Comparison of ENCODE assay signal across 8 cellular contexts in genomic region chr6:84033523-84034451, GRCh38. TPM values are rescaled to one million over a fixed set of nuclear protein-coding genes. Genes with fewer than 3 reads are reported as not detected.
DNase-seq lines count a peak whose midpoint lies in the region; ATAC-seq and TF ChIP-seq lines count a peak whose summit lies in the region.

Gene MRAP2 (plus strand): TSS chr6:84033772. CDS start chr6:84055319, 21,547 bp downstream.

- H3K4me3 ChIP-seq in iPS-18a (ENCODE audit: low read length) (peak within 1 kb of the TSS; percentile 70), skeletal muscle tissue (ENCODE audit: low read length in 3 of 3) (peak within 1 kb of the TSS; percentile 54 to 60 (median 57))

- no peak within 1 kb of the TSS for H3K4me3 Mint-ChIP-seq in activated naive CD8-positive, alpha-beta T cell treated with anti-CD3 and anti-CD28 coated beads, Interleukin-2, amount 50 U/mL, for 24 hours

- no peak for TF ChIP-seq EP300 in Ishikawa (IDR thresholded peaks at IDR 0.05; ENCODE audit: borderline replicate concordance)

- no peaks in the 10 kb centered on the region for H3K4me1 Mint-ChIP-seq in activated naive CD8-positive, alpha-beta T cell treated with anti-CD3 and anti-CD28 coated beads, Interleukin-2, amount 50 U/mL, for 24 hours

- H3K27ac Mint-ChIP-seq in activated naive CD8-positive, alpha-beta T cell treated with anti-CD3 and anti-CD28 coated beads, Interleukin-2, amount 50 U/mL, for 24 hours = no peak within 1 kb of the TSS

- no peaks in the 10 kb centered on the region for H3K36me3 Mint-ChIP-seq in activated naive CD8-positive, alpha-beta T cell treated with anti-CD3 and anti-CD28 coated beads, Interleukin-2, amount 50 U/mL, for 24 hours (ENCODE audit: low read depth)

- H3K9me3 ChIP-seq in iPS-18a (ENCODE audit: control insufficient read depth, low read depth, low read length) = no peaks in the 10 kb centered on the region
- H3K9me3 ChIP-seq in skeletal muscle tissue (ENCODE audit: control insufficient read depth in 3 of 3, low read length in 3 of 3) = no peaks in the 10 kb centered on the region

- peaks cover 5% of the 10 kb centered on the region for H3K9me3 Mint-ChIP-seq in activated naive CD8-positive, alpha-beta T cell treated with anti-CD3 and anti-CD28 coated beads, Interleukin-2, amount 50 U/mL, for 24 hours

- no peak for TF ChIP-seq RAD21 in Ishikawa (IDR thresholded peaks at IDR 0.05; ENCODE audit: low read depth)

- H3K27ac ChIP-seq in iPS-18a (ENCODE audit: low read length) = no peak within 1 kb of the TSS
- H3K27ac ChIP-seq in skeletal muscle tissue (ENCODE audit: low read depth, low read length) = no peak within 1 kb of the TSS

- H3K27me3 ChIP-seq in iPS-18a (ENCODE audit: control insufficient read depth, insufficient read depth, low read length) (peaks cover 29% of the 10 kb centered on the region), skeletal muscle tissue (ENCODE audit: control insufficient read depth in 3 of 3, insufficient read depth in 3 of 3, low read length in 3 of 3) (peaks cover 10 to 16% (median 11%) of the 10 kb centered on the region in 3 donors)

- H3K9ac ChIP-seq in iPS-18a (ENCODE audit: low read length) (peak within 1 kb of the TSS; percentile 44), skeletal muscle tissue (ENCODE audit: low read depth in 1 of 3, low read length in 3 of 3) (peak within 1 kb of the TSS; percentile 33 to 50 (median 40))

- H3K27me3 Mint-ChIP-seq in activated naive CD8-positive, alpha-beta T cell treated with anti-CD3 and anti-CD28 coated beads, Interleukin-2, amount 50 U/mL, for 24 hours = peaks cover 44% of the 10 kb centered on the region

- ATAC-seq in activated naive CD8-positive, alpha-beta T cell treated with anti-CD3 and anti-CD28 coated beads, Interleukin-2, amount 50 U/mL, for 24 hours = peak; percentile 33

- peak; percentile 4 for DNase-seq in activated T-cell treated with anti-CD3 and anti-CD28 coated beads for 48 hours (ENCODE audit: low read depth)
- DNase-seq in activated T-cell treated with anti-CD3 and anti-CD28 coated beads for 4 hours = no peak
- DNase-seq in activated naive CD8-positive, alpha-beta T cell treated with anti-CD3 and anti-CD28 coated beads, Interleukin-2, amount 50 U/mL, for 24 hours = peak; percentile 2
- no peak for DNase-seq in activated naive CD4-positive, alpha-beta T cell (lab: John Stamatoyannopoulos, UW)
- DNase-seq in GM19240 (ENCODE audit: insufficient read length, low spot score) = no peak

- no peaks in the 10 kb centered on the region for H3K36me3 ChIP-seq in iPS-18a (ENCODE audit: control insufficient read depth, low read depth, low read length)
- no peaks in the 10 kb centered on the region for H3K36me3 ChIP-seq in skeletal muscle tissue (ENCODE audit: control insufficient read depth in 3 of 3, insufficient read depth in 3 of 3, low read length in 3 of 3)

- peaks cover 14% of the 10 kb centered on the region for H3K4me1 ChIP-seq in iPS-18a (ENCODE audit: control insufficient read depth, low read depth, low read length)
- H3K4me1 ChIP-seq in skeletal muscle tissue (ENCODE audit: control insufficient read depth in 3 of 3, insufficient read depth in 3 of 3, low read length in 3 of 3) = peaks cover 6 to 10% (median 9%) of the 10 kb centered on the region in 3 donors

TF ChIP-seq in Ishikawa, 13 proteins besides CTCF, POLR2A, EP300 and RAD21:
- TF ChIP-seq MAX (IDR thresholded peaks at IDR 0.05) = peak; percentile 26; the same call in 1 of the 2 replicates
- no peak for TF ChIP-seq TAF1 (IDR thresholded peaks at IDR 0.05; ENCODE audit: low read depth)
- TF ChIP-seq ZBTB7A (IDR thresholded peaks at IDR 0.05; ENCODE audit: low read depth) = peak; percentile 70; the same call in 1 of the 2 replicates

RNA-seq across cellular contexts. Expression of gene MRAP2, which starts in this region (rescaled TPM):
- total RNA-seq in skeletal muscle tissue = 40.2 TPM

Comparison
In these comparisons a context has a peak if more than half of its experiments do, and no peak if none do; other contexts are left out.
1. DNase-seq: peak in activated T-cell treated with anti-CD3 and anti-CD28 coated beads for 48 hours (single experiment) and activated naive CD8-positive, alpha-beta T cell treated with anti-CD3 and anti-CD28 coated beads, Interleukin-2, amount 50 U/mL, for 24 hours (single experiment); none in activated T-cell treated with anti-CD3 and anti-CD28 coated beads for 4 hours (single experiment), activated naive CD4-positive, alpha-beta T cell (0 of 4) and GM19240 (single experiment).